8 cellular contexts compared by ENCODE assay signal in genomic region chr1:234606731-234607090, GRCh38. TPM values are rescaled to one million over a fixed set of nuclear protein-coding genes. Genes with fewer than 3 reads are reported as not detected.
DNase-seq lines count a peak whose midpoint lies in the region; ATAC-seq and TF ChIP-seq lines count a peak whose summit lies in the region.

No MANE protein-coding gene starts in this region.

- H3K27ac ChIP-seq in esophagus (ENCODE audit: low read depth in 2 of 2, low read length in 1 of 2) (peak overlapping the region; percentile 83 to 100), prostate gland (peak overlapping the region; percentile 100)

- 1% methylated on average over 4 of the region's 4 CpGs for whole genome bisulfite sequencing in esophagus, 2 donors
- 2% methylated on average over 4 of the region's 4 CpGs for WGBS in prostate gland

- in situ Hi-C loops in GM13977 (cut with MboI; ENCODE audit: low pct_unique_long_range_greater_than_20kb, low sequenced_read_pairs, unreplicated experiment), result no loop called here

- no peak for ATAC-seq in HG02973 (IDR thresholded peaks at IDR 0.05; ENCODE audit: unreplicated experiment)

- no peaks in the 10 kb centered on the region for H3K27me3 ChIP-seq in esophagus (ENCODE audit: control insufficient read depth in 1 of 2, insufficient read depth in 2 of 2, low read length in 2 of 2)
- no peaks in the 10 kb centered on the region for H3K27me3 ChIP-seq in prostate gland (replicated peaks; ENCODE audit: insufficient read depth)

- intact Hi-C loops in prostate gland (cut with DNase I), result loop anchor here (5.0 to 10.0 kb wide), 3 partner anchors 109 to 898 kb away; partner anchors contain the start of gene B3GALNT2

- no peaks in the 10 kb centered on the region for H3K4me1 ChIP-seq in esophagus (ENCODE audit: control insufficient read depth in 2 of 2, insufficient read depth in 2 of 2, low read length in 1 of 2)
- H3K4me1 ChIP-seq in prostate gland (replicated peaks), result peaks cover 8% of the 10 kb centered on the region

- DNase-seq in GM12865 (ENCODE audit: low read depth), result no peak
- peak; percentile 23 for DNase-seq in RPMI8226
- no peak for DNase-seq in prostate gland (ENCODE audit: low spot score)
- DNase-seq in stimulated activated CD4-positive, alpha-beta T cell treated with anti-CD3 and anti-CD28 coated beads, Interleukin-4, amount 100 ng/mL, for 4 hours, result no peak
- no peak for DNase-seq in GM13977 (ENCODE audit: low spot score)
- no peak for DNase-seq in NCI-H2196 (lab: John Stamatoyannopoulos, UW; ENCODE audit: unreplicated experiment)

- no peak for TF ChIP-seq POLR2A in prostate gland (IDR thresholded peaks at IDR 0.05)

- peak overlapping the region; percentile 88 for H3K4me3 ChIP-seq in GM12865 (ENCODE audit: low read depth, low read length)
- H3K4me3 ChIP-seq in esophagus (ENCODE audit: low read depth in 1 of 2, low read length in 2 of 2), result peak overlapping the region; percentile 47 to 97
- peak overlapping the region; percentile 81 to 85 for H3K4me3 ChIP-seq in prostate gland

- H3K36me3 ChIP-seq in esophagus (ENCODE audit: control insufficient read depth in 2 of 2, insufficient read depth in 2 of 2, low read length in 1 of 2) (peaks cover 0 to 11% of the 10 kb centered on the region in 2 donors), prostate gland (peaks cover 0 to 9% of the 10 kb centered on the region in 2 donors)

- H3K9me3 ChIP-seq in esophagus (ENCODE audit: control insufficient read depth in 2 of 2, insufficient read depth in 1 of 2, low read depth in 1 of 2, low read length in 1 of 2) (peaks cover 0 to 2% of the 10 kb centered on the region in 2 donors), prostate gland (no peaks in the 10 kb centered on the region)

- TF ChIP-seq CTCF in GM12865 (IDR thresholded peaks at IDR 0.05; ENCODE audit: insufficient read depth, low read depth, low read length, missing control alignments) (no peak), prostate gland (IDR thresholded peaks at IDR 0.05) (no peak), GM13977 (IDR thresholded peaks at IDR 0.05; ENCODE audit: extremely low read depth, insufficient read depth, missing control alignments) (no peak)

RNA-seq across cellular contexts. Expression of gene IRF2BP2, which starts 3.3 kb away (rescaled TPM):
- 10 to 100 TPM; 48.8 to 68.5 TPM for polyA plus RNA-seq in esophagus
- 100 to 1,000 TPM; 111 to 124 TPM for total RNA-seq in prostate gland
